In the genomic region with DNA sequence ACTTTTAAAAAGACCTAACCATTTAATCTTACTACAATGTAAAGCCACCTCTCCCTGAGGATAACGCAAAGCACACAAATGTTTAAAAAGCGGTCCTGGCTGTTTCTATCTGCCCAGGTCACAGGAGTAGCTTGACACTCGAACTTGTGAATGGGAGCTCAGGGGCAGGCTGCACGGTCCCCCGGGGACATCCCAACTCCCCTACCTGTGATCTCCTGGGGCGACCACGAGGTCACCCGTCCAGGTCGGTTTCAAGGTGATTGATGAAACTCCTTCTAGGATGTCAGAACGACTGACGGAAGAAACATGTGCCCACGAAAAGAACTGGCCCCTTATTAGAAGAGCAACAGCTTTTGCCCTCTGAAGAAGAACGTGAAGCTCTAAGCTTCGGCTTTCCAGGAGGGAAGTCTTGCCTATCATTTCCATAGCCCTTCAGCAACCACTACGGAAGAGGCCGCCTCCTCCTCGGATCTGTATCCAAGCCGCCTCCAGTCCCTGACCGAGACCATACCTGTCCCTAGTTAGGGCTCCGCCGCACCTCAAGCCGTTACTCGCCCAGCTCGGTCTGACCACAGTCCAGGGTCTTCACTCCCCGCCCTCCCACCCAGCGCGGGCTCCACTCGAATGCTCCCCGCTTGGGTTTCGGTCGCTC, we compare ENCODE assay signal across 1 cellular context.
TF ChIP-seq lines count a peak whose summit lies in the region.

No MANE protein-coding gene starts in this region.

TF ChIP-seq in K562, 482 proteins besides CTCF, POLR2A, EP300 and RAD21:
- TF ChIP-seq, protein P1, sequence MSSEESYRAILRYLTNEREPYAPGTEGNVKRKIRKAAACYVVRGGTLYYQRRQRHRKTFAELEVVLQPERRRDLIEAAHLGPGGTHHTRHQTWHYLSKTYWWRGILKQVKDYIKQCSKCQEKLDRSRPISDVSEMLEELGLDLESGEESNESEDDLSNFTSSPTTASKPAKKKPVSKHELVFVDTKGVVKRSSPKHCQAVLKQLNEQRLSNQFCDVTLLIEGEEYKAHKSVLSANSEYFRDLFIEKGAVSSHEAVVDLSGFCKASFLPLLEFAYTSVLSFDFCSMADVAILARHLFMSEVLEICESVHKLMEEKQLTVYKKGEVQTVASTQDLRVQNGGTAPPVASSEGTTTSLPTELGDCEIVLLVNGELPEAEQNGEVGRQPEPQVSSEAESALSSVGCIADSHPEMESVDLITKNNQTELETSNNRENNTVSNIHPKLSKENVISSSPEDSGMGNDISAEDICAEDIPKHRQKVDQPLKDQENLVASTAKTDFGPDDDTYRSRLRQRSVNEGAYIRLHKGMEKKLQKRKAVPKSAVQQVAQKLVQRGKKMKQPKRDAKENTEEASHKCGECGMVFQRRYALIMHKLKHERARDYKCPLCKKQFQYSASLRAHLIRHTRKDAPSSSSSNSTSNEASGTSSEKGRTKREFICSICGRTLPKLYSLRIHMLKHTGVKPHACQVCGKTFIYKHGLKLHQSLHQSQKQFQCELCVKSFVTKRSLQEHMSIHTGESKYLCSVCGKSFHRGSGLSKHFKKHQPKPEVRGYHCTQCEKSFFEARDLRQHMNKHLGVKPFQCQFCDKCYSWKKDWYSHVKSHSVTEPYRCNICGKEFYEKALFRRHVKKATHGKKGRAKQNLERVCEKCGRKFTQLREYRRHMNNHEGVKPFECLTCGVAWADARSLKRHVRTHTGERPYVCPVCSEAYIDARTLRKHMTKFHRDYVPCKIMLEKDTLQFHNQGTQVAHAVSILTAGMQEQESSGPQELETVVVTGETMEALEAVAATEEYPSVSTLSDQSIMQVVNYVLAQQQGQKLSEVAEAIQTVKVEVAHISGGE (CRISPR knock-in tag; IDR thresholded peaks at IDR 0.05), result no peak
- TF ChIP-seq CHD1 (IDR thresholded peaks at IDR 0.05; ENCODE audit: low read length) (peak; percentile 93), KAT7 (CRISPR knock-in tag; IDR thresholded peaks at IDR 0.05; ENCODE audit: borderline replicate concordance) (peak; percentile 84; the same call in 1 of the 2 replicates), SNRNP70 (optimal IDR thresholded peaks at IDR 0.05; ENCODE audit: low read depth, low read length) (peak; percentile 75), GABPB1 (CRISPR knock-in tag; IDR thresholded peaks at IDR 0.05) (0 out of 2 replicates have a peak, but pooled peaks have one; percentile 28), MXI1 (IDR thresholded peaks at IDR 0.05; ENCODE audit: low read depth, low read length) (no peak), ZBTB1 (CRISPR knock-in tag; IDR thresholded peaks at IDR 0.05; ENCODE audit: borderline replicate concordance, low read depth) (0 out of 2 replicates have a peak, but pooled peaks have one; percentile 4), SIN3A (IDR thresholded peaks at IDR 0.05; ENCODE audit: borderline replicate concordance in 2 of 2, control insufficient read depth in 1 of 2, low read depth in 2 of 2, low read length in 2 of 2) (peak in 1 of 2 experiments; percentile 34; a peak in 1 of 4 replicates), POLR2G (IDR thresholded peaks at IDR 0.05; ENCODE audit: low read depth, low read length) (no peak), ZNF764 (CRISPR knock-in tag; IDR thresholded peaks at IDR 0.05; ENCODE audit: low read depth) (0 out of 2 replicates have a peak, but pooled peaks have one; percentile 21), ZC3H4 (CRISPR knock-in tag; IDR thresholded peaks at IDR 0.05; ENCODE audit: borderline replicate concordance) (peak; percentile 49; the same call in 1 of the 2 replicates), PHF20 (IDR thresholded peaks at IDR 0.05; ENCODE audit: partially characterized antibody) (no peak)
- TF ChIP-seq, protein P2, sequence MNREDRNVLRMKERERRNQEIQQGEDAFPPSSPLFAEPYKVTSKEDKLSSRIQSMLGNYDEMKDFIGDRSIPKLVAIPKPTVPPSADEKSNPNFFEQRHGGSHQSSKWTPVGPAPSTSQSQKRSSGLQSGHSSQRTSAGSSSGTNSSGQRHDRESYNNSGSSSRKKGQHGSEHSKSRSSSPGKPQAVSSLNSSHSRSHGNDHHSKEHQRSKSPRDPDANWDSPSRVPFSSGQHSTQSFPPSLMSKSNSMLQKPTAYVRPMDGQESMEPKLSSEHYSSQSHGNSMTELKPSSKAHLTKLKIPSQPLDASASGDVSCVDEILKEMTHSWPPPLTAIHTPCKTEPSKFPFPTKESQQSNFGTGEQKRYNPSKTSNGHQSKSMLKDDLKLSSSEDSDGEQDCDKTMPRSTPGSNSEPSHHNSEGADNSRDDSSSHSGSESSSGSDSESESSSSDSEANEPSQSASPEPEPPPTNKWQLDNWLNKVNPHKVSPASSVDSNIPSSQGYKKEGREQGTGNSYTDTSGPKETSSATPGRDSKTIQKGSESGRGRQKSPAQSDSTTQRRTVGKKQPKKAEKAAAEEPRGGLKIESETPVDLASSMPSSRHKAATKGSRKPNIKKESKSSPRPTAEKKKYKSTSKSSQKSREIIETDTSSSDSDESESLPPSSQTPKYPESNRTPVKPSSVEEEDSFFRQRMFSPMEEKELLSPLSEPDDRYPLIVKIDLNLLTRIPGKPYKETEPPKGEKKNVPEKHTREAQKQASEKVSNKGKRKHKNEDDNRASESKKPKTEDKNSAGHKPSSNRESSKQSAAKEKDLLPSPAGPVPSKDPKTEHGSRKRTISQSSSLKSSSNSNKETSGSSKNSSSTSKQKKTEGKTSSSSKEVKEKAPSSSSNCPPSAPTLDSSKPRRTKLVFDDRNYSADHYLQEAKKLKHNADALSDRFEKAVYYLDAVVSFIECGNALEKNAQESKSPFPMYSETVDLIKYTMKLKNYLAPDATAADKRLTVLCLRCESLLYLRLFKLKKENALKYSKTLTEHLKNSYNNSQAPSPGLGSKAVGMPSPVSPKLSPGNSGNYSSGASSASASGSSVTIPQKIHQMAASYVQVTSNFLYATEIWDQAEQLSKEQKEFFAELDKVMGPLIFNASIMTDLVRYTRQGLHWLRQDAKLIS (CRISPR knock-in tag; IDR thresholded peaks at IDR 0.05), result peak; percentile 96; the same call in 1 of the 2 replicates
- TF ChIP-seq, protein P3, sequence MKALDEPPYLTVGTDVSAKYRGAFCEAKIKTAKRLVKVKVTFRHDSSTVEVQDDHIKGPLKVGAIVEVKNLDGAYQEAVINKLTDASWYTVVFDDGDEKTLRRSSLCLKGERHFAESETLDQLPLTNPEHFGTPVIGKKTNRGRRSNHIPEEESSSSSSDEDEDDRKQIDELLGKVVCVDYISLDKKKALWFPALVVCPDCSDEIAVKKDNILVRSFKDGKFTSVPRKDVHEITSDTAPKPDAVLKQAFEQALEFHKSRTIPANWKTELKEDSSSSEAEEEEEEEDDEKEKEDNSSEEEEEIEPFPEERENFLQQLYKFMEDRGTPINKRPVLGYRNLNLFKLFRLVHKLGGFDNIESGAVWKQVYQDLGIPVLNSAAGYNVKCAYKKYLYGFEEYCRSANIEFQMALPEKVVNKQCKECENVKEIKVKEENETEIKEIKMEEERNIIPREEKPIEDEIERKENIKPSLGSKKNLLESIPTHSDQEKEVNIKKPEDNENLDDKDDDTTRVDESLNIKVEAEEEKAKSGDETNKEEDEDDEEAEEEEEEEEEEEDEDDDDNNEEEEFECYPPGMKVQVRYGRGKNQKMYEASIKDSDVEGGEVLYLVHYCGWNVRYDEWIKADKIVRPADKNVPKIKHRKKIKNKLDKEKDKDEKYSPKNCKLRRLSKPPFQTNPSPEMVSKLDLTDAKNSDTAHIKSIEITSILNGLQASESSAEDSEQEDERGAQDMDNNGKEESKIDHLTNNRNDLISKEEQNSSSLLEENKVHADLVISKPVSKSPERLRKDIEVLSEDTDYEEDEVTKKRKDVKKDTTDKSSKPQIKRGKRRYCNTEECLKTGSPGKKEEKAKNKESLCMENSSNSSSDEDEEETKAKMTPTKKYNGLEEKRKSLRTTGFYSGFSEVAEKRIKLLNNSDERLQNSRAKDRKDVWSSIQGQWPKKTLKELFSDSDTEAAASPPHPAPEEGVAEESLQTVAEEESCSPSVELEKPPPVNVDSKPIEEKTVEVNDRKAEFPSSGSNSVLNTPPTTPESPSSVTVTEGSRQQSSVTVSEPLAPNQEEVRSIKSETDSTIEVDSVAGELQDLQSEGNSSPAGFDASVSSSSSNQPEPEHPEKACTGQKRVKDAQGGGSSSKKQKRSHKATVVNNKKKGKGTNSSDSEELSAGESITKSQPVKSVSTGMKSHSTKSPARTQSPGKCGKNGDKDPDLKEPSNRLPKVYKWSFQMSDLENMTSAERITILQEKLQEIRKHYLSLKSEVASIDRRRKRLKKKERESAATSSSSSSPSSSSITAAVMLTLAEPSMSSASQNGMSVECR (CRISPR knock-in tag; IDR thresholded peaks at IDR 0.05), result peak; percentile 3; the same call in 1 of the 2 replicates
